In the genomic region with DNA sequence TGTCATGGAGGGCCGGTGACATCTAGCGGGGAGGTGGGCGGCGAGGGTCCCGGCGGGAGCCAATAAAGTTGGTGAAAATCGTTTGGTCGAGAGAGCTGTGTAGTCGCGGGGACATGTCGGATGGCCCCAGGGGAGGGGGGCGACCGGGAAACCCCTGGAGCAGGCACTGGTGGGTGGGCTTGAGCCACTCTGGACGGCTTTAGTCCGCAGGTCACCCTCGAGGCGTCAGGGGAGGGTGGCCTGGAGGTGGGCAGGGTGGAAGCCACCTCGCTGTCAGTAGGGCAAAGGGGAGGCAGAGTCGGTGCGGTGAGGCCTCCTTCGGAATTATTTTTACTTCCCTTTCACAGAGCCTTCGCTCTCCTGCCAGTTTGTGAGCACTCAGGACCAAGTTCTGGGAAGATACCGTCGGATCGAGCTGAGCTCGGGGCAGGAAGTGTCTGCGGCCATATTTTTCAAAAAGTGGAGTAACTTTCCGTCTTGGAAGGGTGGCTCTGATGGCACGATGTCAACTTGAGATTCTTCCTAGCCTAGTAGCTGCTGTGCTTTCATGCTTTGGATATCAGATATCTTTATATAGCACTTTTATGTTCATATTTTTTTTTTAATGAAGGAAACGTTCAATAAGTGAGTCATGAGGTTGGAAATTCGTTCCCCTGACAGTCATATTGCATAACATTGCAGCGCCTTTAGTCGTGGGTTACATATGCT, we compare ENCODE assay signal across 8 cellular contexts. TPM values are rescaled to one million over a fixed set of nuclear protein-coding genes. Genes with fewer than 3 reads are reported as not detected.
A peak's percentile ranks its signal among the peaks of the same experiment; 100 is the strongest.
DNase-seq lines count a peak whose midpoint lies in the region; ATAC-seq and TF ChIP-seq lines count a peak whose summit lies in the region.

No MANE protein-coding gene starts in this region.

- H3K36me3 ChIP-seq in gastroesophageal sphincter, result no peaks in the 10 kb centered on the region
- H3K36me3 ChIP-seq in neuron (ENCODE audit: insufficient read depth, low read length), result no peaks in the 10 kb centered on the region

- peak overlapping the region; percentile 67 to 79 for H3K4me3 ChIP-seq in gastroesophageal sphincter
- H3K4me3 ChIP-seq in neuron (ENCODE audit: low read length), result peak overlapping the region; percentile 66

- DNase-seq in EH (ENCODE audit: low read depth), result peak; percentile 87
- DNase-seq in NCI-H69 (lab: John Stamatoyannopoulos, UW), result peak; percentile 45
- peak; percentile 27 for DNase-seq in activated naive CD4-positive, alpha-beta T cell treated with Interleukin-2 at 50 U/mL for 16 hours

- no peak for TF ChIP-seq CTCF in gastroesophageal sphincter (IDR thresholded peaks at IDR 0.05)

- TF ChIP-seq POLR2A in gastroesophageal sphincter (IDR thresholded peaks at IDR 0.05), result no peak

- H3K4me1 ChIP-seq in gastroesophageal sphincter (peaks cover 0 to 37% (median 3%) of the 10 kb centered on the region in 3 donors), neuron (ENCODE audit: insufficient read depth, low read length) (peaks cover 14% of the 10 kb centered on the region)

- peak overlapping the region; percentile 92 to 99 (median 94) for H3K27ac ChIP-seq in gastroesophageal sphincter

- ATAC-seq in gastroesophageal sphincter, result peak; percentile 11
- ATAC-seq in GM21423 (IDR thresholded peaks at IDR 0.05; ENCODE audit: unreplicated experiment), result no peak
- ATAC-seq in HG03280 (IDR thresholded peaks at IDR 0.05; ENCODE audit: unreplicated experiment), result no peak
- no peak for ATAC-seq in GM18520 (IDR thresholded peaks at IDR 0.05; ENCODE audit: unreplicated experiment)

- H2AFZ ChIP-seq in neuron (ENCODE audit: low read depth, low read length), result peak overlapping the region; percentile 65

- H3K9me3 ChIP-seq in gastroesophageal sphincter (no peaks in the 10 kb centered on the region), neuron (ENCODE audit: low read length) (peaks cover 2% of the 10 kb centered on the region)

- 4 to 9% methylated on average over 15 to 17 of the region's 33 CpGs for WGBS in gastroesophageal sphincter (ENCODE audit: low coverage in 1 of 2), 2 donors

- H3K27me3 ChIP-seq in gastroesophageal sphincter, result no peaks in the 10 kb centered on the region
- H3K27me3 ChIP-seq in neuron (ENCODE audit: insufficient read depth, low read length), result no peaks in the 10 kb centered on the region

- no peak for TF ChIP-seq EP300 in gastroesophageal sphincter (IDR thresholded peaks at IDR 0.05)

RNA-seq across cellular contexts. Expression of a gene that starts 28.2 kb away (rescaled TPM):
- 10 to 100 TPM; 13.5 to 24.3 (median 21.1) TPM for total RNA-seq in gastroesophageal sphincter

RNA-seq across cellular contexts. Expression of a gene that starts 28.4 kb away (rescaled TPM):
- 1 to 10 TPM in 2 of 4 donors, under 1 TPM in 2; 0.40 to 1.5 (median 1.0) TPM for total RNA-seq in gastroesophageal sphincter

RNA-seq across cellular contexts. Expression of a gene that starts 38.9 kb away (rescaled TPM):
- total RNA-seq in gastroesophageal sphincter, result under 1 TPM in 3 of 4 donors, not detected in 1; 0.13 to 0.57 (median 0.31) TPM

Comparison
In these comparisons a context has a peak if more than half of its experiments do, and no peak if none do; other contexts are left out.
1. DNase-seq: peak in every context shown above with its lines; median percentile 87 in EH; 45 in NCI-H69; 27 in activated naive CD4-positive, alpha-beta T cell treated with Interleukin-2 at 50 U/mL for 16 hours.